In genomic region chr2:149595069-149595963, GRCh38 we compare ENCODE assay signal across 1 cellular context.
TF ChIP-seq lines count a peak whose summit lies in the region.

No MANE protein-coding gene starts in this region.

TF ChIP-seq in HCT116, 20 proteins besides CTCF, POLR2A, EP300 and RAD21 (continued from another document):
- TF ChIP-seq, protein P1, sequence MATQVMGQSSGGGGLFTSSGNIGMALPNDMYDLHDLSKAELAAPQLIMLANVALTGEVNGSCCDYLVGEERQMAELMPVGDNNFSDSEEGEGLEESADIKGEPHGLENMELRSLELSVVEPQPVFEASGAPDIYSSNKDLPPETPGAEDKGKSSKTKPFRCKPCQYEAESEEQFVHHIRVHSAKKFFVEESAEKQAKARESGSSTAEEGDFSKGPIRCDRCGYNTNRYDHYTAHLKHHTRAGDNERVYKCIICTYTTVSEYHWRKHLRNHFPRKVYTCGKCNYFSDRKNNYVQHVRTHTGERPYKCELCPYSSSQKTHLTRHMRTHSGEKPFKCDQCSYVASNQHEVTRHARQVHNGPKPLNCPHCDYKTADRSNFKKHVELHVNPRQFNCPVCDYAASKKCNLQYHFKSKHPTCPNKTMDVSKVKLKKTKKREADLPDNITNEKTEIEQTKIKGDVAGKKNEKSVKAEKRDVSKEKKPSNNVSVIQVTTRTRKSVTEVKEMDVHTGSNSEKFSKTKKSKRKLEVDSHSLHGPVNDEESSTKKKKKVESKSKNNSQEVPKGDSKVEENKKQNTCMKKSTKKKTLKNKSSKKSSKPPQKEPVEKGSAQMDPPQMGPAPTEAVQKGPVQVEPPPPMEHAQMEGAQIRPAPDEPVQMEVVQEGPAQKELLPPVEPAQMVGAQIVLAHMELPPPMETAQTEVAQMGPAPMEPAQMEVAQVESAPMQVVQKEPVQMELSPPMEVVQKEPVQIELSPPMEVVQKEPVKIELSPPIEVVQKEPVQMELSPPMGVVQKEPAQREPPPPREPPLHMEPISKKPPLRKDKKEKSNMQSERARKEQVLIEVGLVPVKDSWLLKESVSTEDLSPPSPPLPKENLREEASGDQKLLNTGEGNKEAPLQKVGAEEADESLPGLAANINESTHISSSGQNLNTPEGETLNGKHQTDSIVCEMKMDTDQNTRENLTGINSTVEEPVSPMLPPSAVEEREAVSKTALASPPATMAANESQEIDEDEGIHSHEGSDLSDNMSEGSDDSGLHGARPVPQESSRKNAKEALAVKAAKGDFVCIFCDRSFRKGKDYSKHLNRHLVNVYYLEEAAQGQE (IDR thresholded peaks at IDR 0.05; ENCODE audit: low read depth): no peak
- TF ChIP-seq, protein P2, sequence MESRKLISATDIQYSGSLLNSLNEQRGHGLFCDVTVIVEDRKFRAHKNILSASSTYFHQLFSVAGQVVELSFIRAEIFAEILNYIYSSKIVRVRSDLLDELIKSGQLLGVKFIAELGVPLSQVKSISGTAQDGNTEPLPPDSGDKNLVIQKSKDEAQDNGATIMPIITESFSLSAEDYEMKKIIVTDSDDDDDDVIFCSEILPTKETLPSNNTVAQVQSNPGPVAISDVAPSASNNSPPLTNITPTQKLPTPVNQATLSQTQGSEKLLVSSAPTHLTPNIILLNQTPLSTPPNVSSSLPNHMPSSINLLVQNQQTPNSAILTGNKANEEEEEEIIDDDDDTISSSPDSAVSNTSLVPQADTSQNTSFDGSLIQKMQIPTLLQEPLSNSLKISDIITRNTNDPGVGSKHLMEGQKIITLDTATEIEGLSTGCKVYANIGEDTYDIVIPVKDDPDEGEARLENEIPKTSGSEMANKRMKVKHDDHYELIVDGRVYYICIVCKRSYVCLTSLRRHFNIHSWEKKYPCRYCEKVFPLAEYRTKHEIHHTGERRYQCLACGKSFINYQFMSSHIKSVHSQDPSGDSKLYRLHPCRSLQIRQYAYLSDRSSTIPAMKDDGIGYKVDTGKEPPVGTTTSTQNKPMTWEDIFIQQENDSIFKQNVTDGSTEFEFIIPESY (IDR thresholded peaks at IDR 0.05; ENCODE audit: extremely low read depth, insufficient replicate concordance, low read length): no peak
- TF ChIP-seq EGR1 (IDR thresholded peaks at IDR 0.05; ENCODE audit: low read depth): no peak
- no peak for TF ChIP-seq CBX3 (IDR thresholded peaks at IDR 0.05; ENCODE audit: low read depth)
